ENCODE assay signal across 23 cellular contexts in the genomic region with DNA sequence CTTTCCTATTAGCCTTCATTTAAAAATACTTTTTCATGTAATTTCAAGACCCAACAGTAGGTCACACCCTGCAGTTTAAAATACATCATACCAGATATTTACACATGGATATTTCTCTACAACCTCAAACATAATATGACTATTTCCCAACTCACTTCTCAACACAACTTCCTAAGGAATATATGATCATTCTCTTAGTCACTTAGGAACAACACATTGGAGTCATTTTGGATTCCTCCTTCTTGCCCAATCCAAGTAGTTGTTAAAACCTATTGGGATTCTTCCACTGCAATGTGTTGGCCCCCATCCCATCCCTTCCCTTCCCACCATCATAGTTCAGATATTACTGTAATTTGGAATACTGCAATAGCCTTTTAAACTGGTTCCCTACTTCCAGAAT.
DNase-seq lines count a peak whose midpoint lies in the region; ATAC-seq, FAIRE-seq and TF ChIP-seq lines count a peak whose summit lies in the region.
"Had no signal": no experiment of that assay in that cellular context is flagged by ENCODE, and none has a peak within 500 bp of the region (broad histone marks: within the 10 kb centered on the region; RNA-seq: fewer than 3 reads in every experiment).

No MANE protein-coding gene starts in this region.

- no peak overlapping the region for H3K4me3 ChIP-seq in HepG2 (replicated peaks in 1 of 3; ENCODE audit: insufficient read depth in 1 of 3, low read depth in 2 of 3, low read length in 3 of 3)
- H3K4me3 ChIP-seq: coronary artery, mucosa of descending colon had no signal

- H3K4me1 ChIP-seq in HepG2 (ENCODE audit: insufficient read depth, low read length) = no peaks in the 10 kb centered on the region

- no peak overlapping the region for H3K9ac ChIP-seq in HepG2 (ENCODE audit: insufficient read depth, low read depth, low read length)

- CTCF ChIA-PET in RWPE1 (lab: Yijun Ruan, JAX) = no interaction called here
- CTCF ChIA-PET in HepG2 (lab: Yijun Ruan, JAX; ENCODE audit: low intra/inter-chr PET ratio, low total read pairs) = no interaction called here

- no peak for TF ChIP-seq EP300 in HepG2 (IDR thresholded peaks at IDR 0.05; ENCODE audit: low read depth in 2 of 2, low read length in 2 of 2)
- TF ChIP-seq EP300 in HepG2 (CRISPR knock-in tag; IDR thresholded peaks at IDR 0.05; ENCODE audit: borderline replicate concordance) = no peak

- DNase-seq in EH (ENCODE audit: low read depth) (peak; percentile 50), RWPE1 (ENCODE audit: low spot score) (peak; percentile 84), fibroblast of the conjunctiva (ENCODE audit: low read depth) (peak; percentile 26), sciatic nerve (ENCODE audit: low spot score) (no peak), urothelium cell line (ENCODE audit: low spot score) (no peak), HepG2 (ENCODE audit: low spot score) (no peak), inferior parietal cortex (ENCODE audit: extremely low spot score) (no peak)
- DNase-seq in NK-92 treated with Interleukin-12 subunit alpha and Interleukin-12 subunit beta, amount 100 ng/mL, for 24 hours (lab: John Stamatoyannopoulos, UW) = no peak
- DNase-seq: activated CD4-positive, alpha-beta T cell treated with anti-CD3 and anti-CD28 coated beads for 4 hours; activated naive CD8-positive, alpha-beta T cell treated with anti-CD3 and anti-CD28 coated beads, Interleukin-2, amount 10 ng/mL, durations not matched to agents 7 days and 5 days; activated T-cell treated with anti-CD3 and anti-CD28 coated beads for 4 hours; CD4-positive, CD25-positive, alpha-beta regulatory T cell; foreskin melanocyte; immature natural killer cell; KG1; mucosa of descending colon; NCI-H1436 treated with DMSO at 0.1 percent for 48 hours; NCI-H526; T-helper 17 cell; trophoblast cell had no signal

- ATAC-seq in sciatic nerve (peak; percentile 56), HepG2 (no peak)
- ATAC-seq: mucosa of descending colon, T-helper 17 cell had no signal

- no peaks in the 10 kb centered on the region for H3K79me2 ChIP-seq in HepG2 (ENCODE audit: insufficient read depth, low read length)

- no peaks in the 10 kb centered on the region for H3K36me3 ChIP-seq in HepG2 (replicated peaks in 1 of 2; ENCODE audit: control insufficient read depth in 1 of 2, insufficient read depth in 2 of 2, low read length in 2 of 2)

- POLR2A ChIA-PET in RWPE1 (lab: Yijun Ruan, JAX; ENCODE audit: low non-redundant PET) = no interaction called here
- POLR2A ChIA-PET in HepG2 (lab: Yijun Ruan, JAX) = no interaction called here

- no peaks in the 10 kb centered on the region for H4K20me1 ChIP-seq in HepG2 (ENCODE audit: insufficient read depth, low read length)

- H3K27me3 ChIP-seq in HepG2 (ENCODE audit: control insufficient read depth in 1 of 2, insufficient read depth in 2 of 2, low read length in 2 of 2) = no peaks in the 10 kb centered on the region

- no peaks in the 10 kb centered on the region for H3K9me3 ChIP-seq in HepG2 (ENCODE audit: low read length)
- H3K9me3 ChIP-seq: mucosa of descending colon had no signal

- no peak for TF ChIP-seq POLR2A in HepG2 (IDR thresholded peaks at IDR 0.05; ENCODE audit: insufficient read depth in 1 of 2, low read depth in 2 of 2, low read length in 2 of 2)

- no peak overlapping the region for H3K4me2 ChIP-seq in HepG2 (ENCODE audit: low read depth, low read length)

- BruUV-seq in HepG2 (replicated peaks; lab: Mats Ljungman, UMichigan) = no TSS peak

- no peak for TF ChIP-seq RAD21 in HepG2 (CRISPR knock-in tag; IDR thresholded peaks at IDR 0.05)

- no peak overlapping the region for H2AFZ ChIP-seq in HepG2 (ENCODE audit: low read length)

- in situ Hi-C loops in HepG2 (cut with HindIII; ENCODE audit: extremely low pct_ligation_motif_present, low pct_unique_long_range_greater_than_20kb) = no loop called here

- TF ChIP-seq CTCF in RWPE1 (conservative IDR thresholded peaks at IDR 0.05; ENCODE audit: low read depth) = no peak
- no peak for TF ChIP-seq CTCF in HepG2 (CRISPR knock-in tag; IDR thresholded peaks at IDR 0.05)

- FAIRE-seq in urothelium cell line (lab: Jason Lieb, UNC) = no peak
- no peak for FAIRE-seq in HepG2 (lab: Jason Lieb, UNC)
- FAIRE-seq: GM19239, RCC 7860 had no signal

- H3K27ac ChIP-seq in RWPE1 (peak overlapping the region; percentile 85), HepG2 (ENCODE audit: extremely low read length, insufficient read depth, low read length) (no peak overlapping the region)

- intact Hi-C loops in sciatic nerve (cut with DNase I) = no loop called here
- intact Hi-C loops in HepG2 (cut with micrococcal nuclease; ENCODE audit: unreplicated experiment) = no loop called here

TF ChIP-seq in HepG2, 621 proteins besides CTCF, POLR2A, EP300 and RAD21:
- TF ChIP-seq, protein P1, sequence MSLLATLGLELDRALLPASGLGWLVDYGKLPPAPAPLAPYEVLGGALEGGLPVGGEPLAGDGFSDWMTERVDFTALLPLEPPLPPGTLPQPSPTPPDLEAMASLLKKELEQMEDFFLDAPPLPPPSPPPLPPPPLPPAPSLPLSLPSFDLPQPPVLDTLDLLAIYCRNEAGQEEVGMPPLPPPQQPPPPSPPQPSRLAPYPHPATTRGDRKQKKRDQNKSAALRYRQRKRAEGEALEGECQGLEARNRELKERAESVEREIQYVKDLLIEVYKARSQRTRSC (CRISPR knock-in tag; IDR thresholded peaks at IDR 0.05; ENCODE audit: low read depth) = no peak
- TF ChIP-seq TGIF2 (CRISPR knock-in tag; IDR thresholded peaks at IDR 0.05) (no peak), SAP130 (CRISPR knock-in tag; IDR thresholded peaks at IDR 0.05; ENCODE audit: low read depth) (no peak), ZNF841 (CRISPR knock-in tag; IDR thresholded peaks at IDR 0.05; ENCODE audit: borderline replicate concordance) (no peak), SP140L (CRISPR knock-in tag; IDR thresholded peaks at IDR 0.05; ENCODE audit: borderline replicate concordance) (no peak), ZMYM3 (CRISPR knock-in tag; IDR thresholded peaks at IDR 0.05) (no peak)
- TF ChIP-seq, protein P2, sequence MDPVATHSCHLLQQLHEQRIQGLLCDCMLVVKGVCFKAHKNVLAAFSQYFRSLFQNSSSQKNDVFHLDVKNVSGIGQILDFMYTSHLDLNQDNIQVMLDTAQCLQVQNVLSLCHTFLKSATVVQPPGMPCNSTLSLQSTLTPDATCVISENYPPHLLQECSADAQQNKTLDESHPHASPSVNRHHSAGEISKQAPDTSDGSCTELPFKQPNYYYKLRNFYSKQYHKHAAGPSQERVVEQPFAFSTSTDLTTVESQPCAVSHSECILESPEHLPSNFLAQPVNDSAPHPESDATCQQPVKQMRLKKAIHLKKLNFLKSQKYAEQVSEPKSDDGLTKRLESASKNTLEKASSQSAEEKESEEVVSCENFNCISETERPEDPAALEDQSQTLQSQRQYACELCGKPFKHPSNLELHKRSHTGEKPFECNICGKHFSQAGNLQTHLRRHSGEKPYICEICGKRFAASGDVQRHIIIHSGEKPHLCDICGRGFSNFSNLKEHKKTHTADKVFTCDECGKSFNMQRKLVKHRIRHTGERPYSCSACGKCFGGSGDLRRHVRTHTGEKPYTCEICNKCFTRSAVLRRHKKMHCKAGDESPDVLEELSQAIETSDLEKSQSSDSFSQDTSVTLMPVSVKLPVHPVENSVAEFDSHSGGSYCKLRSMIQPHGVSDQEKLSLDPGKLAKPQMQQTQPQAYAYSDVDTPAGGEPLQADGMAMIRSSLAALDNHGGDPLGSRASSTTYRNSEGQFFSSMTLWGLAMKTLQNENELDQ (CRISPR knock-in tag; IDR thresholded peaks at IDR 0.05; ENCODE audit: borderline replicate concordance) = no peak

Comparison
In these comparisons a context has a peak if more than half of its experiments do, and no peak if none do; other contexts are left out.
1. DNase-seq: peak in EH (single experiment), RWPE1 (single experiment) and fibroblast of the conjunctiva (single experiment); none in sciatic nerve (single experiment), urothelium cell line (single experiment), NK-92 treated with Interleukin-12 subunit alpha and Interleukin-12 subunit beta, amount 100 ng/mL, for 24 hours (single experiment), HepG2 (single experiment) and inferior parietal cortex (single experiment).